ENCODE assay signal across 22 cellular contexts in genomic region chr1:1558591-1558990, GRCh38. TPM values are rescaled to one million over a fixed set of nuclear protein-coding genes. Genes with fewer than 3 reads are reported as not detected.
DNase-seq lines count a peak whose midpoint lies in the region; ATAC-seq and TF ChIP-seq lines count a peak whose summit lies in the region.
"Had no signal": no experiment of that assay in that cellular context is flagged by ENCODE, and none has a peak within 500 bp of the region (broad histone marks: within the 10 kb centered on the region; RNA-seq: fewer than 3 reads in every experiment).

No MANE protein-coding gene starts in this region.

- H3K27me3 Mint-ChIP-seq in activated naive CD4-positive, alpha-beta T cell treated with anti-CD3 and anti-CD28 coated beads, Interleukin-2, amount 10 ng/mL, durations not matched to agents 7 days and 5 days = no peaks in the 10 kb centered on the region
- no peaks in the 10 kb centered on the region for H3K27me3 Mint-ChIP-seq in central memory CD8-positive, alpha-beta T cell
- H3K27me3 Mint-ChIP-seq in activated T-helper 17 cell treated with anti-CD3 and anti-CD28 coated beads, Interleukin-2, amount 50 U/mL, for 72 hours = no peaks in the 10 kb centered on the region
- H3K27me3 Mint-ChIP-seq: activated CD8-positive, alpha-beta memory T cell treated with anti-CD3 and anti-CD28 coated beads, Interleukin-2, amount 10 ng/mL, durations not matched to agents 7 days and 5 days; stimulated activated memory B cell treated with anti-CD40 and anti-IgM and Interleukin-4, amounts not matched to agents 10 μg/mL and 1 μg/mL and 100 μg/mL, for 72 hours; T-cell had no signal

- no peak overlapping the region for H2BK120ac ChIP-seq in trophoblast cell (ENCODE audit: insufficient read depth, low read length, poor library complexity)

- peaks cover 41 to 51% of the 10 kb centered on the region in 2 experiments for H3K36me3 ChIP-seq in trophoblast cell (ENCODE audit: control insufficient read depth in 1 of 2, insufficient read depth in 2 of 2, low read length in 2 of 2)
- H3K36me3 ChIP-seq: breast epithelium had no signal

- H3K79me1 ChIP-seq in trophoblast cell (ENCODE audit: low read length) = no peaks in the 10 kb centered on the region

- H3K9me3 ChIP-seq in trophoblast cell (ENCODE audit: insufficient read depth, low read depth, low read length) = no peaks in the 10 kb centered on the region
- H3K9me3 ChIP-seq: adrenal gland, breast epithelium, Caco-2, left lung had no signal

- POLR2A ChIA-PET in RWPE1 (lab: Yijun Ruan, JAX; ENCODE audit: low non-redundant PET) = interaction anchor here (0.7 kb wide), 1 partner anchor 12 kb away, joined by 3 read pairs; no protein-coding TSS in a partner anchor

- no peak overlapping the region for H4K91ac ChIP-seq in trophoblast cell (ENCODE audit: low read depth, low read length)

- H2BK5ac ChIP-seq in trophoblast cell (ENCODE audit: low read depth, low read length, poor library complexity) = no peak overlapping the region

- no peaks in the 10 kb centered on the region for H3K79me2 ChIP-seq in trophoblast cell (ENCODE audit: control insufficient read depth, insufficient read depth, low read length, poor library complexity)

- no peak for TF ChIP-seq CTCF in RWPE1 (conservative IDR thresholded peaks at IDR 0.05; ENCODE audit: low read depth)

- H3K36me3 Mint-ChIP-seq in activated naive CD4-positive, alpha-beta T cell treated with anti-CD3 and anti-CD28 coated beads, Interleukin-2, amount 10 ng/mL, durations not matched to agents 7 days and 5 days = peaks cover 28% of the 10 kb centered on the region
- peaks cover 27% of the 10 kb centered on the region for H3K36me3 Mint-ChIP-seq in central memory CD8-positive, alpha-beta T cell (ENCODE audit: insufficient read depth)
- H3K36me3 Mint-ChIP-seq in activated T-helper 17 cell treated with anti-CD3 and anti-CD28 coated beads, Interleukin-2, amount 50 U/mL, for 72 hours (ENCODE audit: low read depth) = peaks cover 35% of the 10 kb centered on the region

- peak overlapping the region; percentile 33 for H3K27ac Mint-ChIP-seq in activated naive CD4-positive, alpha-beta T cell treated with anti-CD3 and anti-CD28 coated beads, Interleukin-2, amount 10 ng/mL, durations not matched to agents 7 days and 5 days
- H3K27ac Mint-ChIP-seq in central memory CD8-positive, alpha-beta T cell (ENCODE audit: low read depth) = peak overlapping the region; percentile 53
- no peak overlapping the region for H3K27ac Mint-ChIP-seq in activated T-helper 17 cell treated with anti-CD3 and anti-CD28 coated beads, Interleukin-2, amount 50 U/mL, for 72 hours
- H3K27ac Mint-ChIP-seq: activated CD8-positive, alpha-beta memory T cell treated with anti-CD3 and anti-CD28 coated beads, Interleukin-2, amount 10 ng/mL, durations not matched to agents 7 days and 5 days; stimulated activated memory B cell treated with anti-CD40 and anti-IgM and Interleukin-4, amounts not matched to agents 10 μg/mL and 1 μg/mL and 100 μg/mL, for 72 hours; T-cell had no signal

- H3K27ac ChIP-seq in RWPE1 = peak overlapping the region; percentile 41
- H3K27ac ChIP-seq in trophoblast cell (ENCODE audit: low read depth, low read length) = peak overlapping the region; percentile 36
- H3K27ac ChIP-seq: adrenal gland, breast epithelium, left lung had no signal

- peaks cover 2% of the 10 kb centered on the region in 2 experiments for H3K4me1 ChIP-seq in trophoblast cell (ENCODE audit: control insufficient read depth in 1 of 2, insufficient read depth in 2 of 2, low read length in 2 of 2)
- H3K4me1 ChIP-seq: breast epithelium, Caco-2 had no signal

- CTCF ChIA-PET in activated naive CD4-positive, alpha-beta T cell treated with anti-CD3 and anti-CD28 coated beads, Interleukin-2, amount 10 ng/mL, durations not matched to agents 7 days and 5 days (lab: Charles Lee) = no interaction called here
- CTCF ChIA-PET in RWPE1 (lab: Yijun Ruan, JAX) = interaction anchor here (0.8 kb wide), 1 partner anchor 56 kb away, joined by 3 read pairs; no protein-coding TSS in a partner anchor

- intact Hi-C loops in head of caudate nucleus (cut with DNase I) = no loop called here

- no peak overlapping the region for H3K14ac ChIP-seq in trophoblast cell (ENCODE audit: low read length)

- H3K4me1 Mint-ChIP-seq in activated naive CD4-positive, alpha-beta T cell treated with anti-CD3 and anti-CD28 coated beads, Interleukin-2, amount 10 ng/mL, durations not matched to agents 7 days and 5 days = no peaks in the 10 kb centered on the region
- peaks cover 23% of the 10 kb centered on the region for H3K4me1 Mint-ChIP-seq in central memory CD8-positive, alpha-beta T cell
- H3K4me1 Mint-ChIP-seq in activated T-helper 17 cell treated with anti-CD3 and anti-CD28 coated beads, Interleukin-2, amount 50 U/mL, for 72 hours = peaks cover 4% of the 10 kb centered on the region

- DNase-seq in activated naive CD4-positive, alpha-beta T cell treated with anti-CD3 and anti-CD28 coated beads, Interleukin-2, amount 10 ng/mL, durations not matched to agents 7 days and 5 days = no peak
- DNase-seq in activated naive CD4-positive, alpha-beta T cell treated with Interleukin-2 at 50 U/mL for 16 hours = no peak
- DNase-seq in RWPE1 (ENCODE audit: low spot score) (no peak), trophoblast cell (no peak), head of caudate nucleus (no peak), OCI-M1 (lab: John Stamatoyannopoulos, UW) (no peak)
- DNase-seq in central memory CD8-positive, alpha-beta T cell (ENCODE audit: low spot score in 2 of 2) = no peak
- DNase-seq: activated CD4-positive, alpha-beta T cell treated with anti-CD3 and anti-CD28 coated beads for 48 hours; activated CD8-positive, alpha-beta memory T cell treated with anti-CD3 and anti-CD28 coated beads, Interleukin-2, amount 10 ng/mL, durations not matched to agents 7 days and 5 days; AML-193; Caco-2; hippocampal formation; left lung; NCI-H1694 treated with DMSO at 0.1 percent for 48 hours; SHP77 treated with DMSO at 0.1 percent for 48 hours; small intestine; T-cell had no signal

- H3K18ac ChIP-seq in trophoblast cell (ENCODE audit: low read length) = no peak overlapping the region

- no peak overlapping the region for H2AK5ac ChIP-seq in trophoblast cell (ENCODE audit: low read length)

- no peak overlapping the region for H4K12ac ChIP-seq in trophoblast cell (ENCODE audit: low read depth, low read length)

- no peak overlapping the region for H3K9ac ChIP-seq in trophoblast cell (ENCODE audit: low read length)

- no peaks in the 10 kb centered on the region for H3K27me3 ChIP-seq in trophoblast cell (ENCODE audit: insufficient read depth, low read length)
- H3K27me3 ChIP-seq: adrenal gland, breast epithelium, left lung had no signal

- no peak overlapping the region for H2AFZ ChIP-seq in trophoblast cell (ENCODE audit: insufficient read depth, low read length, poor library complexity)

- H2BK12ac ChIP-seq in trophoblast cell (ENCODE audit: low read length) = no peak overlapping the region

- no CpG with 5 or more reads among the region's 4 CpGs for WGBS in trophoblast cell (ENCODE audit: extremely low coverage, insufficient coverage, insufficient read length)

- H4K8ac ChIP-seq in trophoblast cell (ENCODE audit: low read depth, low read length) = no peak overlapping the region

- no peak overlapping the region for H3K4me3 ChIP-seq in trophoblast cell (ENCODE audit: low read depth, low read length)
- H3K4me3 ChIP-seq: adrenal gland, breast epithelium, left lung had no signal

- H3K4ac ChIP-seq in trophoblast cell (ENCODE audit: low read depth, low read length) = no peak overlapping the region

- no peak for ATAC-seq in central memory CD8-positive, alpha-beta T cell (replicated peaks; ENCODE audit: extremely low read depth, poor library complexity, severe bottlenecking)
- ATAC-seq in activated T-helper 17 cell treated with anti-CD3 and anti-CD28 coated beads, Interleukin-2, amount 50 U/mL, for 72 hours (replicated peaks) = no peak
- ATAC-seq: activated CD8-positive, alpha-beta memory T cell treated with anti-CD3 and anti-CD28 coated beads, Interleukin-2, amount 10 ng/mL, durations not matched to agents 7 days and 5 days; left lung; stimulated activated memory B cell treated with anti-CD40 and anti-IgM and Interleukin-4, amounts not matched to agents 10 μg/mL and 1 μg/mL and 100 μg/mL, for 72 hours had no signal

- no peak overlapping the region for H3K4me3 Mint-ChIP-seq in activated naive CD4-positive, alpha-beta T cell treated with anti-CD3 and anti-CD28 coated beads, Interleukin-2, amount 10 ng/mL, durations not matched to agents 7 days and 5 days
- H3K4me3 Mint-ChIP-seq in central memory CD8-positive, alpha-beta T cell = no peak overlapping the region
- H3K4me3 Mint-ChIP-seq in activated T-helper 17 cell treated with anti-CD3 and anti-CD28 coated beads, Interleukin-2, amount 50 U/mL, for 72 hours = no peak overlapping the region
- H3K4me3 Mint-ChIP-seq: activated CD8-positive, alpha-beta memory T cell treated with anti-CD3 and anti-CD28 coated beads, Interleukin-2, amount 10 ng/mL, durations not matched to agents 7 days and 5 days; stimulated activated memory B cell treated with anti-CD40 and anti-IgM and Interleukin-4, amounts not matched to agents 10 μg/mL and 1 μg/mL and 100 μg/mL, for 72 hours; T-cell had no signal

- H3K23ac ChIP-seq in trophoblast cell (ENCODE audit: low read length) = no peak overlapping the region

- H3K4me2 ChIP-seq in trophoblast cell (ENCODE audit: low read length) = no peak overlapping the region

- no peaks in the 10 kb centered on the region for H3K9me3 Mint-ChIP-seq in activated naive CD4-positive, alpha-beta T cell treated with anti-CD3 and anti-CD28 coated beads, Interleukin-2, amount 10 ng/mL, durations not matched to agents 7 days and 5 days
- H3K9me3 Mint-ChIP-seq in central memory CD8-positive, alpha-beta T cell = no peaks in the 10 kb centered on the region
- no peaks in the 10 kb centered on the region for H3K9me3 Mint-ChIP-seq in activated T-helper 17 cell treated with anti-CD3 and anti-CD28 coated beads, Interleukin-2, amount 50 U/mL, for 72 hours
- H3K9me3 Mint-ChIP-seq: stimulated activated memory B cell treated with anti-CD40 and anti-IgM and Interleukin-4, amounts not matched to agents 10 μg/mL and 1 μg/mL and 100 μg/mL, for 72 hours; T-cell had no signal

RNA-seq across cellular contexts. Expression of gene SSU72, which starts 16.1 kb away (rescaled TPM):
- 206 and 207 TPM in 2 replicates for polyA plus RNA-seq in trophoblast cell (2013)
- 100 to 1,000 TPM in 1 of 2 donors, 10 to 100 TPM in 1; 75.6 to 133 TPM for total RNA-seq in activated T-helper 17 cell treated with anti-CD3 and anti-CD28 coated beads, Interleukin-2, amount 50 U/mL, for 72 hours

RNA-seq across cellular contexts. Expression of gene TMEM240, which starts 18.2 kb away (rescaled TPM):
- polyA plus RNA-seq in trophoblast cell (2013) = 1.5 and 1.7 TPM in 2 replicates
- 1 to 10 TPM; 2.1 to 2.3 TPM for total RNA-seq in activated T-helper 17 cell treated with anti-CD3 and anti-CD28 coated beads, Interleukin-2, amount 50 U/mL, for 72 hours
- total RNA-seq: A172 had no signal

RNA-seq across cellular contexts. Expression of gene FNDC10, which starts 41.3 kb away (rescaled TPM):
- 3.3 and 3.4 TPM in 2 replicates for polyA plus RNA-seq in trophoblast cell (2013)
- 1 to 10 TPM; 1.1 to 1.4 TPM for total RNA-seq in activated T-helper 17 cell treated with anti-CD3 and anti-CD28 coated beads, Interleukin-2, amount 50 U/mL, for 72 hours
- total RNA-seq: A172 had no signal

RNA-seq across cellular contexts. Expression of gene ATAD3A, which starts 46.6 kb away (rescaled TPM):
- polyA plus RNA-seq in trophoblast cell (2013) = 23.7 and 23.9 TPM in 2 replicates
- 10 to 100 TPM; 24.2 to 56.8 TPM for total RNA-seq in activated T-helper 17 cell treated with anti-CD3 and anti-CD28 coated beads, Interleukin-2, amount 50 U/mL, for 72 hours

RNA-seq across cellular contexts. Expression of gene MIB2, which starts 56.7 kb away (rescaled TPM):
- polyA plus RNA-seq in trophoblast cell (2013) = 76.4 and 79.3 TPM in 2 replicates
- 10 to 100 TPM; 42.7 to 83.5 TPM for total RNA-seq in activated T-helper 17 cell treated with anti-CD3 and anti-CD28 coated beads, Interleukin-2, amount 50 U/mL, for 72 hours
